In the genomic region with DNA sequence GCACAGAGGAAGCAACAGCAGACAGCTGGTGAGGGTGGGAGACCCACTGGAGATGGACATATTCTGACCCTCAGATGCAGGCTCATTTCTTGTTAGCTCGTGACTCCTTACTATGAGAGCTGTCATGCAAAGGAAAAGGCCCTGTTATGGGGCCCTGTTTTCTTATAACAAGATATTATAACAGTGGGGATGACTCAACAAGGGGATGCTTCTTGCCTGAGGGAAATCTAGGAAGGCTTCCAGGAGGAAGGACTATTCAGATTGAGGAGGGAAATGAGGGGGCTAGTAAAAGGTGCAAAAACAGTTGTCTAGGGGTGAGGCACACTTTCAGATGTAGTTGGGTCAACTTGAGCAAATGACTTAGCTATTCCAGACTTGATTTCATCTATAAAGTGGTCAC, we compare ENCODE assay signal across 19 cellular contexts.
DNase-seq lines count a peak whose midpoint lies in the region; ATAC-seq, FAIRE-seq and TF ChIP-seq lines count a peak whose summit lies in the region.
"Had no signal": no experiment of that assay in that cellular context is flagged by ENCODE, and none has a peak within 500 bp of the region (broad histone marks: within the 10 kb centered on the region; RNA-seq: fewer than 3 reads in every experiment).

No MANE protein-coding gene starts in this region.

- peak overlapping the region in 1 of 2 donors; percentile 86 for H3K9ac ChIP-seq in mucosa of rectum (ENCODE audit: low read depth in 1 of 2, low read length in 2 of 2)

- CTCF ChIA-PET in WTC11 (lab: Charles Lee): interaction anchor here (0.5 to 7.4 kb wide), 39 partner anchors 8 to 255 kb away, joined by 3 to 78 read pairs (median 6); no protein-coding TSS in a partner anchor

- H3K4me1 Mint-ChIP-seq in WTC11 (peaks cover 59% of the 10 kb centered on the region), glutamatergic neuron (ENCODE audit: low read depth, unreplicated experiment) (peaks cover 45% of the 10 kb centered on the region)

- H3K4me3 Mint-ChIP-seq in WTC11 (no peak overlapping the region), glutamatergic neuron (ENCODE audit: unreplicated experiment) (no peak overlapping the region)
- H3K4me3 Mint-ChIP-seq: activated naive CD4-positive, alpha-beta T cell treated with anti-CD3 and anti-CD28 coated beads, Interleukin-2, amount 50 U/mL, for 24 hours; stimulated activated naive CD8-positive, alpha-beta T cell treated with anti-CD3 and anti-CD28 coated beads, Interleukin-15, amount 100 ng/mL, for 72 hours had no signal

- H3K27ac ChIP-seq in mucosa of rectum (ENCODE audit: low read depth in 2 of 2, low read length in 2 of 2) (peak overlapping the region; percentile 94 to 98), tibial nerve (peak overlapping the region; percentile 85 to 99 (median 96))

- no peak for TF ChIP-seq CTCF in WTC11 (IDR thresholded peaks at IDR 0.05)
- no peak for TF ChIP-seq CTCF in tibial nerve (IDR thresholded peaks at IDR 0.05)
- TF ChIP-seq CTCF in glutamatergic neuron (IDR thresholded peaks at IDR 0.05; ENCODE audit: partially characterized antibody, unreplicated experiment): no peak

- FAIRE-seq in H54 (lab: Jason Lieb, UNC): no peak
- FAIRE-seq: bronchial epithelial cell, islet of Langerhans had no signal

- WGBS in tibial nerve, 2 donors: 85 to 88% methylated on average over 1 of the region's 1 CpG

- H3K27me3 ChIP-seq in mucosa of rectum (ENCODE audit: control insufficient read depth in 2 of 2, insufficient read depth in 2 of 2, low read length in 2 of 2): no peaks in the 10 kb centered on the region
- H3K27me3 ChIP-seq in tibial nerve: no peaks in the 10 kb centered on the region

- TF ChIP-seq POLR2A in H54 (IDR thresholded peaks at IDR 0.05; ENCODE audit: low read depth, low read length) (no peak), tibial nerve (IDR thresholded peaks at IDR 0.05) (no peak), erythroblast (IDR thresholded peaks at IDR 0.05; ENCODE audit: low read length) (no peak)

- H3K9me3 Mint-ChIP-seq in WTC11 (no peaks in the 10 kb centered on the region), glutamatergic neuron (ENCODE audit: unreplicated experiment) (peaks cover 11% of the 10 kb centered on the region)
- H3K9me3 Mint-ChIP-seq: activated naive CD4-positive, alpha-beta T cell treated with anti-CD3 and anti-CD28 coated beads, Interleukin-2, amount 50 U/mL, for 24 hours; natural killer cell treated with Interleukin-12 subunit alpha and Interleukin-12 subunit beta and Interleukin-15 and Interleukin-18, amount 100 ng/mL, for 72 hours; stimulated activated naive CD8-positive, alpha-beta T cell treated with anti-CD3 and anti-CD28 coated beads, Interleukin-15, amount 100 ng/mL, for 72 hours had no signal

- no peak for TF ChIP-seq EP300 in tibial nerve (IDR thresholded peaks at IDR 0.05)

- H3K27ac Mint-ChIP-seq in WTC11 (peak overlapping the region; percentile 58), glutamatergic neuron (ENCODE audit: unreplicated experiment) (no peak overlapping the region)
- H3K27ac Mint-ChIP-seq: activated naive CD4-positive, alpha-beta T cell treated with anti-CD3 and anti-CD28 coated beads, Interleukin-2, amount 50 U/mL, for 24 hours; natural killer cell treated with Interleukin-12 subunit alpha and Interleukin-12 subunit beta and Interleukin-15 and Interleukin-18, amount 100 ng/mL, for 72 hours had no signal

- POLR2A ChIA-PET in WTC11 (lab: Charles Lee): interaction anchor here (0.9 kb wide), 1 partner anchor 85 kb away, joined by 3 read pairs; no protein-coding TSS in a partner anchor

- peak overlapping the region in 1 of 2 donors; percentile 4 for H3K4me3 ChIP-seq in mucosa of rectum (ENCODE audit: low read length in 2 of 2)
- no peak overlapping the region for H3K4me3 ChIP-seq in tibial nerve

- H3K36me3 Mint-ChIP-seq in WTC11 (no peaks in the 10 kb centered on the region), glutamatergic neuron (ENCODE audit: unreplicated experiment) (no peaks in the 10 kb centered on the region)
- H3K36me3 Mint-ChIP-seq: activated naive CD4-positive, alpha-beta T cell treated with anti-CD3 and anti-CD28 coated beads, Interleukin-2, amount 50 U/mL, for 24 hours; natural killer cell treated with Interleukin-12 subunit alpha and Interleukin-12 subunit beta and Interleukin-15 and Interleukin-18, amount 100 ng/mL, for 72 hours had no signal

- H3K27me3 Mint-ChIP-seq in WTC11 (ENCODE audit: low read depth): peaks cover 3% of the 10 kb centered on the region; the same call in 1 of the 2 replicates
- H3K27me3 Mint-ChIP-seq in glutamatergic neuron (ENCODE audit: unreplicated experiment): peaks cover 16% of the 10 kb centered on the region

- DNase-seq in H54 (ENCODE audit: insufficient read length, low spot score) (peak; percentile 80), WTC11 (ENCODE audit: low spot score) (no peak), tibial nerve (ENCODE audit: low spot score in 2 of 2) (no peak), NAMALWA (ENCODE audit: low spot score) (no peak), erythroblast (lab: John Stamatoyannopoulos, UW) (no peak), glutamatergic neuron (no peak)
- DNase-seq: activated T-cell treated with anti-CD3 and anti-CD28 coated beads, Interleukin-2, amount 50 U/mL, for 1 hour; AML-193; GDM1; NCI-H1417 treated with DMSO at 0.1 percent for 48 hours; NCI-H2171 treated with DMSO at 0.1 percent for 48 hours; right cardiac atrium had no signal

- H3K9me3 ChIP-seq in mucosa of rectum (ENCODE audit: control insufficient read depth in 2 of 2, low read length in 2 of 2) (no peaks in the 10 kb centered on the region), tibial nerve (no peaks in the 10 kb centered on the region)

- H3K4me1 ChIP-seq in mucosa of rectum (ENCODE audit: control insufficient read depth in 2 of 2, insufficient read depth in 2 of 2, low read length in 2 of 2) (peaks cover 66 to 85% of the 10 kb centered on the region in 2 donors), tibial nerve (peaks cover 0 to 87% (median 66%) of the 10 kb centered on the region in 4 donors)

- H3K36me3 ChIP-seq in mucosa of rectum (ENCODE audit: control insufficient read depth in 2 of 2, insufficient read depth in 2 of 2, low read length in 2 of 2) (no peaks in the 10 kb centered on the region), tibial nerve (no peaks in the 10 kb centered on the region)

- ATAC-seq in WTC11: no peak
- ATAC-seq in HG02798 (IDR thresholded peaks at IDR 0.05; ENCODE audit: poor library complexity, unreplicated experiment): no peak

TF ChIP-seq in WTC11, 78 proteins besides CTCF, POLR2A, EP300 and RAD21:
- TF ChIP-seq IRF2 (CRISPR knock-in tag; IDR thresholded peaks at IDR 0.05; ENCODE audit: borderline replicate concordance, low read depth): no peak
- TF ChIP-seq, protein P1, sequence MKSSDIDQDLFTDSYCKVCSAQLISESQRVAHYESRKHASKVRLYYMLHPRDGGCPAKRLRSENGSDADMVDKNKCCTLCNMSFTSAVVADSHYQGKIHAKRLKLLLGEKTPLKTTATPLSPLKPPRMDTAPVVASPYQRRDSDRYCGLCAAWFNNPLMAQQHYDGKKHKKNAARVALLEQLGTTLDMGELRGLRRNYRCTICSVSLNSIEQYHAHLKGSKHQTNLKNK (CRISPR knock-in tag; IDR thresholded peaks at IDR 0.05): no peak
- TF ChIP-seq, protein P2, sequence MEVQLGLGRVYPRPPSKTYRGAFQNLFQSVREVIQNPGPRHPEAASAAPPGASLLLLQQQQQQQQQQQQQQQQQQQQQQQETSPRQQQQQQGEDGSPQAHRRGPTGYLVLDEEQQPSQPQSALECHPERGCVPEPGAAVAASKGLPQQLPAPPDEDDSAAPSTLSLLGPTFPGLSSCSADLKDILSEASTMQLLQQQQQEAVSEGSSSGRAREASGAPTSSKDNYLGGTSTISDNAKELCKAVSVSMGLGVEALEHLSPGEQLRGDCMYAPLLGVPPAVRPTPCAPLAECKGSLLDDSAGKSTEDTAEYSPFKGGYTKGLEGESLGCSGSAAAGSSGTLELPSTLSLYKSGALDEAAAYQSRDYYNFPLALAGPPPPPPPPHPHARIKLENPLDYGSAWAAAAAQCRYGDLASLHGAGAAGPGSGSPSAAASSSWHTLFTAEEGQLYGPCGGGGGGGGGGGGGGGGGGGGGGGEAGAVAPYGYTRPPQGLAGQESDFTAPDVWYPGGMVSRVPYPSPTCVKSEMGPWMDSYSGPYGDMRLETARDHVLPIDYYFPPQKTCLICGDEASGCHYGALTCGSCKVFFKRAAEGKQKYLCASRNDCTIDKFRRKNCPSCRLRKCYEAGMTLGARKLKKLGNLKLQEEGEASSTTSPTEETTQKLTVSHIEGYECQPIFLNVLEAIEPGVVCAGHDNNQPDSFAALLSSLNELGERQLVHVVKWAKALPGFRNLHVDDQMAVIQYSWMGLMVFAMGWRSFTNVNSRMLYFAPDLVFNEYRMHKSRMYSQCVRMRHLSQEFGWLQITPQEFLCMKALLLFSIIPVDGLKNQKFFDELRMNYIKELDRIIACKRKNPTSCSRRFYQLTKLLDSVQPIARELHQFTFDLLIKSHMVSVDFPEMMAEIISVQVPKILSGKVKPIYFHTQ (CRISPR knock-in tag; IDR thresholded peaks at IDR 0.05): no peak
- TF ChIP-seq NFE2L1 (CRISPR knock-in tag; IDR thresholded peaks at IDR 0.05): no peak
- TF ChIP-seq, protein P3, sequence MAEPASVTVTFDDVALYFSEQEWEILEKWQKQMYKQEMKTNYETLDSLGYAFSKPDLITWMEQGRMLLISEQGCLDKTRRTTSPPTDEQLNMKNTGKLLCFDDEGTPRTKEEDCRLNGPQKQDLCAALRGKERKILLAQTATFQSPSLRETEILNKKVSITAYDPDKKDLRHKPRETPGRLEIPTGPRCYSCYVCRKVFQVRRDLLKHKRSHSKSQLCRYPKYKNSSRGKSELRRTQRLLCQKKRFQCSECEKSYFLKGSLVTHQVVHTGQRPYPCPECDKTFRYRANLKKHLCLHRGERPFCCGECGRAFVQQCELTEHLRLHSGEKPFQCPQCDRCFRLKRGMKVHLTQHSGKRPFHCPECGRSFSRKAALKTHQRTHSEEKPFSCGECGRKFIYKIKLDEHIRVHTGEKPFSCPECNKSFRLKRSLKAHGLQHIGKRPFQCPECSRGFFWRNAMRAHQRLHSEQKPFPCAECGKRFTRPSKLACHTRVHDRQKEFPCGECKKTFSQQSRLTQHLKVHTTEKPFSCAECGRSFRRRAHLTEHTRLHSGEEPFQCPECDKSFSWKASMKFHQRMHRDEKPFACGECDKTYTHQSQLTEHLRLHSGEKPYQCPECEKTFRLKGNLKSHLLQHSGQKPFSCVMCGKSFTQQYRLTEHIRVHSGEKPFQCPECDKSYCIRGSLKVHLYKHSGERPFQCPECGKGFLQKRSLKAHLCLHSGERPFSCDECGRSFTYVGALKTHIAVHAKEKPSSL (CRISPR knock-in tag; conservative IDR thresholded peaks at IDR 0.05): no peak
